9 cellular contexts compared by ENCODE assay signal in the genomic region with DNA sequence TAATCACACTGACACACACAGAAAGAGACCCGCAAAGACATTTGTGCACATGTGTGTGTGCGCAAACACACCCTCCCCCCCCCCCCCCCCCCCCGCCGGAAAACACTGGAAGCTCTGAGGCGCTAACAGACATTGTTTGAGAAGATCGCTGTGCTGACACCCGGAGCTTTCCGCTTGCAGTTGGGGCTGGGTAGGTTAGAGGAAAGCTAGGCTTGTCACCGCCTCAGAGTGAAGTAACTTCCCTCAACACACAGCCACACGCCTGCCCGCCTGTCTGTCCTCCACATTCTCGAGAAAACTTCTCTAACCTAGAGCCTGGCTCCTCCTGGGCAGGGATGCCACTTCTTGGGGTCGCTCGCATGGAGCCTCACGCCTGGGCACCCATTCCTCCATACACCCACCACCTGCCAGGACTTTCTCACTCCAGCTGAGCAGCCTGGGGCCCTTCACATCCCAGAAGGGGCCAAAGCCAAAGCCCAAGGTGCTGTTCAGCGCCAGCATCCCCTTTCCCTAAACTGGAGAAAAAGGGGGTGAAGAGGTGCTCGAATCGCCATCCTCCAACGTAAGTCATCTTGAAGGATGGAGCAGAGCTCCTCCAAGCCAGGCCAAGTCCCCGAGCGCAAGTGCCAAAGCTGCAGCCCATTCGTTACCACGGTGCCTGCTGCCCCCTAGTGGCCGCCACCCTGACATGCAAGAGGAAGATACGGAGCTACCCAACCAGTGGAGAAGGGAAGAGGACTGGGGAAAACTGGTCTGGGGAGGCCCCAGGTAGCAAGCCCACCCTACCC.
DNase-seq lines count a peak whose midpoint lies in the region; ATAC-seq, FAIRE-seq and TF ChIP-seq lines count a peak whose summit lies in the region.
"Had no signal": no experiment of that assay in that cellular context is flagged by ENCODE, and none has a peak within 500 bp of the region (broad histone marks: within the 10 kb centered on the region; RNA-seq: fewer than 3 reads in every experiment).

No MANE protein-coding gene starts in this region.

- peak; percentile 96 for TF ChIP-seq CTCF in neural progenitor cell (IDR thresholded peaks at IDR 0.05)

- no peaks in the 10 kb centered on the region for H3K27me3 ChIP-seq in CD8-positive, alpha-beta memory T cell (ENCODE audit: insufficient read depth, low read length, poor library complexity, severe bottlenecking)
- H3K27me3 ChIP-seq in neural progenitor cell, result no peaks in the 10 kb centered on the region

- no peaks in the 10 kb centered on the region for H3K79me2 ChIP-seq in neural progenitor cell (ENCODE audit: low read depth)

- DNase-seq in CD8-positive, alpha-beta memory T cell, result peak; percentile 60 to 86 (median 73)
- DNase-seq in HTR-8/SVneo (ENCODE audit: insufficient read length, low spot score) (peak; percentile 79), RPMI8226 (peak; percentile 67), fibroblast of the conjunctiva (ENCODE audit: low read depth) (peak; percentile 60), neural progenitor cell (ENCODE audit: low spot score) (peak; percentile 88), OCI-M2 (lab: John Stamatoyannopoulos, UW; ENCODE audit: unreplicated experiment) (no peak)

- H3K9me3 Mint-ChIP-seq in CD8-positive, alpha-beta memory T cell, result no peaks in the 10 kb centered on the region
- no peaks in the 10 kb centered on the region for H3K9me3 Mint-ChIP-seq in activated T-helper 17 cell treated with anti-CD3 and anti-CD28 coated beads, Interleukin-2, amount 50 U/mL, for 72 hours
- no peaks in the 10 kb centered on the region for H3K9me3 Mint-ChIP-seq in neural progenitor cell
- H3K9me3 Mint-ChIP-seq: IgD-negative memory B cell had no signal

- H3K4me2 ChIP-seq in neural progenitor cell, result no peak overlapping the region

- no peaks in the 10 kb centered on the region for H3K27me3 Mint-ChIP-seq in CD8-positive, alpha-beta memory T cell
- H3K27me3 Mint-ChIP-seq in activated T-helper 17 cell treated with anti-CD3 and anti-CD28 coated beads, Interleukin-2, amount 50 U/mL, for 72 hours, result no peaks in the 10 kb centered on the region
- peaks cover 4% of the 10 kb centered on the region for H3K27me3 Mint-ChIP-seq in neural progenitor cell (ENCODE audit: insufficient read depth, low read depth)
- H3K27me3 Mint-ChIP-seq: IgD-negative memory B cell had no signal

- no peak overlapping the region for H3K27ac ChIP-seq in CD8-positive, alpha-beta memory T cell (ENCODE audit: low read depth, low read length)
- H3K27ac ChIP-seq in neural progenitor cell (no peak overlapping the region), temporal lobe (ENCODE audit: low read depth, low read length) (peak overlapping the region; percentile 84)

- peaks cover 0 to 76% (median 7%) of the 10 kb centered on the region in 3 donors for H3K36me3 Mint-ChIP-seq in CD8-positive, alpha-beta memory T cell
- peaks cover 58% of the 10 kb centered on the region for H3K36me3 Mint-ChIP-seq in activated T-helper 17 cell treated with anti-CD3 and anti-CD28 coated beads, Interleukin-2, amount 50 U/mL, for 72 hours (ENCODE audit: low read depth)
- no peaks in the 10 kb centered on the region for H3K36me3 Mint-ChIP-seq in neural progenitor cell

- peaks cover 15% of the 10 kb centered on the region for H3F3A ChIP-seq in neural progenitor cell (ENCODE audit: low read depth)

- H3K4me3 ChIP-seq in CD8-positive, alpha-beta memory T cell (ENCODE audit: low read length), result no peak overlapping the region
- no peak overlapping the region for H3K4me3 ChIP-seq in neural progenitor cell

- CTCF ChIA-PET in CD8-positive, alpha-beta memory T cell (lab: Charles Lee), result interaction anchor here (0.6 to 7.6 kb wide), 56 partner anchors 8 to 471 kb away, joined by 3 to 136 read pairs (median 5); a partner anchor contains a TSS

- peaks cover 8% of the 10 kb centered on the region for H4K20me1 ChIP-seq in neural progenitor cell (ENCODE audit: low read depth)

- H3K9ac ChIP-seq in neural progenitor cell, result no peak overlapping the region

- H3K4me3 Mint-ChIP-seq in CD8-positive, alpha-beta memory T cell, result no peak overlapping the region
- no peak overlapping the region for H3K4me3 Mint-ChIP-seq in activated T-helper 17 cell treated with anti-CD3 and anti-CD28 coated beads, Interleukin-2, amount 50 U/mL, for 72 hours
- no peak overlapping the region for H3K4me3 Mint-ChIP-seq in neural progenitor cell
- H3K4me3 Mint-ChIP-seq: IgD-negative memory B cell had no signal

- H3K36me3 ChIP-seq in CD8-positive, alpha-beta memory T cell (ENCODE audit: insufficient read depth, low read length), result peaks cover 61% of the 10 kb centered on the region
- H3K36me3 ChIP-seq in neural progenitor cell, result no peaks in the 10 kb centered on the region

- H2AFZ ChIP-seq in neural progenitor cell (replicated peaks), result no peak overlapping the region

- ATAC-seq in activated T-helper 17 cell treated with anti-CD3 and anti-CD28 coated beads, Interleukin-2, amount 50 U/mL, for 72 hours (replicated peaks), result peak; percentile 82

- peaks cover 4 to 8% (median 7%) of the 10 kb centered on the region in 3 donors for H3K4me1 Mint-ChIP-seq in CD8-positive, alpha-beta memory T cell
- H3K4me1 Mint-ChIP-seq in activated T-helper 17 cell treated with anti-CD3 and anti-CD28 coated beads, Interleukin-2, amount 50 U/mL, for 72 hours, result no peaks in the 10 kb centered on the region
- peaks cover 10% of the 10 kb centered on the region for H3K4me1 Mint-ChIP-seq in neural progenitor cell

- H3K27ac Mint-ChIP-seq in CD8-positive, alpha-beta memory T cell, result peak overlapping the region in 4 of 8 donors; percentile 32 to 89 (median 68)
- H3K27ac Mint-ChIP-seq in activated T-helper 17 cell treated with anti-CD3 and anti-CD28 coated beads, Interleukin-2, amount 50 U/mL, for 72 hours, result peak overlapping the region; percentile 46
- no peak overlapping the region for H3K27ac Mint-ChIP-seq in neural progenitor cell
- H3K27ac Mint-ChIP-seq: IgD-negative memory B cell had no signal

- no peaks in the 10 kb centered on the region for H3K9me3 ChIP-seq in CD8-positive, alpha-beta memory T cell (ENCODE audit: low read length)
- no peaks in the 10 kb centered on the region for H3K9me3 ChIP-seq in neural progenitor cell (ENCODE audit: low read depth)

- POLR2A ChIA-PET in CD8-positive, alpha-beta memory T cell (lab: Charles Lee), result interaction anchor here (2.1 kb wide), 1 partner anchor 151 kb away, joined by 12 read pairs; no protein-coding TSS in a partner anchor

- no peaks in the 10 kb centered on the region for H3K4me1 ChIP-seq in CD8-positive, alpha-beta memory T cell (ENCODE audit: insufficient read depth, low read length)
- H3K4me1 ChIP-seq in neural progenitor cell, result peaks cover 10% of the 10 kb centered on the region

- peak; percentile 52 for FAIRE-seq in HTR-8/SVneo (lab: Jason Lieb, UNC)
